Comparison of ENCODE assay signal across 1 cellular context in the genomic region with DNA sequence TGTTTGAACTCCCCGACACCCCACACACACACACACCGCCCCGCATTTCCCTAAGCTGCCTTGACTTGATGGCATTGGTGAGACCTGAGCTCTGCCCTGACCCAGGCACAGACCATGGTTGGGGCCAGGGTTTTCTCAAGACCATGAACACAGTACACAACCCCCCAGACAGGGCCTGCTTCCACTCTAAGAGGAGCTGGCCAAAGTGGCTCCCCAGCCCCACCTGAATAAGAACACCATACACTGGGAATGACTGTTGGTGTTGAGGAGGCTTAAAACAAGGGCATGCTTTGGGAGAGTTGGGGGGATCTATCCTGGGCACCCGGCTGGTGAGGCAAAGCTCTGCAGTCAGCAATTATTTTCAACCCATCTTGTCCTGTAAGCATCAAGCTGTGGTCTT.
TF ChIP-seq lines count a peak whose summit lies in the region.

No MANE protein-coding gene starts in this region.

TF ChIP-seq in IMR-90, 13 proteins besides CTCF, POLR2A, EP300 and RAD21:
- TF ChIP-seq MXI1 (IDR thresholded peaks at IDR 0.05; ENCODE audit: borderline replicate concordance, low read depth, low read length) = no peak
- TF ChIP-seq MAFK (IDR thresholded peaks at IDR 0.05; ENCODE audit: low read depth, low read length) = no peak
- TF ChIP-seq SMC3 (IDR thresholded peaks at IDR 0.05; ENCODE audit: low read depth, low read length) = no peak
- no peak for TF ChIP-seq RCOR1 (IDR thresholded peaks at IDR 0.05; ENCODE audit: insufficient replicate concordance, low read length)
- no peak for TF ChIP-seq ELK1 (IDR thresholded peaks at IDR 0.05; ENCODE audit: borderline replicate concordance, low read depth, low read length)
